ENCODE assay signal across 21 cellular contexts in the genomic region with DNA sequence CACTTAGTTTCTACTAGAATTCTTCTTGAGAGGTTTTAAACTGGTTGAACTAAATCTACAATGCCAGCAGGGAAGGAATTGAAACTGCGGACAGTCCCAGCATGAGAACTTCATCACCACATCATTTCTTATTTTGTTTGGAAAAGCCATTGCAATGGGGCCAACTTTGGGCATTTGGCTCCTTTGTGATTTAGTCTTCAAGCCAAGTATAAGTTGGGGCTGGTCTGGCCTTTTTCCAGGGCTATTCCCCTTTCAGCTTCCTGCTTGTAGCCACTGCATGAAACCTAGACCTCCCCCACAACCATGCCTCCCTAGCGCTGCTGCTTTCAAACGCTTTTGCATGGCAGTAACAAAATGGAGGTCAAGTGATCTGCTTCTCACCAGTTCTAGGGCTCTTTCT.
A peak's percentile ranks its signal among the peaks of the same experiment; 100 is the strongest.
DNase-seq lines count a peak whose midpoint lies in the region; ATAC-seq and TF ChIP-seq lines count a peak whose summit lies in the region.
"Had no signal": no experiment of that assay in that cellular context is flagged by ENCODE, and none has a peak within 500 bp of the region (broad histone marks: within the 10 kb centered on the region; RNA-seq: fewer than 3 reads in every experiment).

No MANE protein-coding gene starts in this region.

- dilution Hi-C loops in IMR-90 (cut with HindIII; ENCODE audit: low sequenced_read_pairs, unreplicated experiment) = no loop called here

- peaks cover 3% of the 10 kb centered on the region for H3K9me1 ChIP-seq in IMR-90 (ENCODE audit: insufficient read depth, low read length)

- no peak overlapping the region for H2AFZ ChIP-seq in IMR-90 (replicated peaks; ENCODE audit: low read length, poor library complexity)
- H2AFZ ChIP-seq: GM23248 had no signal

- CTCF ChIA-PET in IMR-90 (lab: Yijun Ruan, JAX) = no interaction called here
- CTCF ChIA-PET in activated CD4-positive, alpha-beta memory T cell treated with anti-CD3 and anti-CD28 coated beads, Interleukin-2, amount 10 ng/mL, durations not matched to agents 7 days and 5 days (lab: Charles Lee) = interaction anchor here (1.3 kb wide), 1 partner anchor 141 kb away, joined by 4 read pairs; no protein-coding TSS in a partner anchor

- peaks cover 5% of the 10 kb centered on the region for H3K4me1 ChIP-seq in CD4-positive, CD25-positive, alpha-beta regulatory T cell (ENCODE audit: control insufficient read depth, insufficient read depth, low read length, poor library complexity, severe bottlenecking)
- peaks cover 12% of the 10 kb centered on the region for H3K4me1 ChIP-seq in IMR-90 (ENCODE audit: control insufficient read depth, insufficient read depth, low read length)
- H3K4me1 ChIP-seq: BE2C; BLaER1 treated with 17β-estradiol and CSF1 and Interleukin-3, amounts not matched to agents 10 nM and 100 nM had no signal

- no peaks in the 10 kb centered on the region for H3K36me3 ChIP-seq in CD4-positive, CD25-positive, alpha-beta regulatory T cell (ENCODE audit: control insufficient read depth, insufficient read depth, low read length)
- H3K36me3 ChIP-seq in IMR-90 (ENCODE audit: control insufficient read depth, insufficient read depth, low read length) = 0 out of 2 replicates have a peak, but pooled peaks cover 4% of the 10 kb centered on the region
- H3K36me3 ChIP-seq: BE2C had no signal

- no peaks in the 10 kb centered on the region for H3K9me3 ChIP-seq in CD4-positive, CD25-positive, alpha-beta regulatory T cell (ENCODE audit: control insufficient read depth in 2 of 2, low read length in 2 of 2)
- no peaks in the 10 kb centered on the region for H3K9me3 ChIP-seq in IMR-90 (ENCODE audit: control insufficient read depth, insufficient read depth, low read length)
- H3K9me3 ChIP-seq: BE2C; BLaER1 treated with 17β-estradiol and CSF1 and Interleukin-3, amounts not matched to agents 10 nM and 100 nM had no signal

- H3K23ac ChIP-seq in IMR-90 (ENCODE audit: low read depth, low read length) = no peak overlapping the region

- no peak overlapping the region for H2AK9ac ChIP-seq in IMR-90 (replicated peaks; ENCODE audit: low read depth, low read length, poor library complexity)

- peak overlapping the region; percentile 65; the same call in 1 of the 2 replicates for H2BK20ac ChIP-seq in IMR-90 (ENCODE audit: low read depth, low read length)

- H3K27ac ChIP-seq in CD4-positive, CD25-positive, alpha-beta regulatory T cell (ENCODE audit: insufficient read depth, low read length, poor library complexity, severe bottlenecking) = no peak overlapping the region
- H3K27ac ChIP-seq in IMR-90 (ENCODE audit: insufficient read depth, low read length) = no peak overlapping the region
- H3K27ac ChIP-seq: 22Rv1; BLaER1 treated with 17β-estradiol and CSF1 and Interleukin-3, amounts not matched to agents 10 nM and 100 nM; GM23248 had no signal

- DNase-seq in CD4-positive, CD25-positive, alpha-beta regulatory T cell = no peak
- DNase-seq in IMR-90 = no peak
- DNase-seq in central memory CD8-positive, alpha-beta T cell (ENCODE audit: low spot score in 2 of 2) = no peak
- no peak for DNase-seq in activated CD4-positive, alpha-beta memory T cell treated with anti-CD3 and anti-CD28 coated beads, Interleukin-2, amount 10 ng/mL, durations not matched to agents 7 days and 5 days
- DNase-seq: AML-193; BE2C; CD8-positive, alpha-beta T cell; DMS 273 treated with DMSO at 0.1 percent for 48 hours; DMS53; DMS79 treated with DMSO at 0.1 percent for 48 hours; GF-D8; GM23248; H7; HCEC 1CT had no signal

- no peak for TF ChIP-seq RAD21 in IMR-90 (IDR thresholded peaks at IDR 0.05; ENCODE audit: low read length)

- no peak overlapping the region for H4K91ac ChIP-seq in IMR-90 (ENCODE audit: insufficient read depth, low read depth, low read length)

- no TSS peak for BruUV-seq in IMR-90 (replicated peaks; lab: Mats Ljungman, UMichigan)

- TF ChIP-seq CTCF in IMR-90 (conservative IDR thresholded peaks at IDR 0.05; ENCODE audit: low read depth, low read length) (no peak), nephron (IDR thresholded peaks at IDR 0.05; ENCODE audit: unreplicated experiment in 3 of 3) (no peak)

- H3K4me2 ChIP-seq in IMR-90 (ENCODE audit: low read depth, low read length) = no peak overlapping the region
- H3K4me2 ChIP-seq: BLaER1 treated with 17β-estradiol and CSF1 and Interleukin-3, amounts not matched to agents 10 nM and 100 nM had no signal

- no peaks in the 10 kb centered on the region for H3K79me1 ChIP-seq in IMR-90 (ENCODE audit: low read depth in 1 of 2, low read length in 2 of 2)

- peaks cover 43% of the 10 kb centered on the region for H3K36me3 Mint-ChIP-seq in CD4-positive, CD25-positive, alpha-beta regulatory T cell
- H3K36me3 Mint-ChIP-seq in central memory CD8-positive, alpha-beta T cell (ENCODE audit: insufficient read depth) = peaks cover 3% of the 10 kb centered on the region
- peaks cover 31% of the 10 kb centered on the region for H3K36me3 Mint-ChIP-seq in nephron (ENCODE audit: low read depth)
- peaks cover 25% of the 10 kb centered on the region for H3K36me3 Mint-ChIP-seq in activated CD4-positive, alpha-beta memory T cell treated with anti-CD3 and anti-CD28 coated beads, Interleukin-2, amount 10 ng/mL, durations not matched to agents 7 days and 5 days (ENCODE audit: low read depth)

- intact Hi-C loops in IMR-90 (cut with micrococcal nuclease) = no loop called here

- no peaks in the 10 kb centered on the region for H3K27me3 ChIP-seq in CD4-positive, CD25-positive, alpha-beta regulatory T cell (ENCODE audit: control insufficient read depth, insufficient read depth, low read length)
- no peaks in the 10 kb centered on the region for H3K27me3 ChIP-seq in IMR-90 (ENCODE audit: control insufficient read depth, insufficient read depth, low read length)
- H3K27me3 ChIP-seq: BE2C; BLaER1 treated with 17β-estradiol and CSF1 and Interleukin-3, amounts not matched to agents 10 nM and 100 nM had no signal

- no peaks in the 10 kb centered on the region for H4K20me1 ChIP-seq in IMR-90 (ENCODE audit: insufficient read depth, low read length)
- H4K20me1 ChIP-seq: BLaER1 treated with 17β-estradiol and CSF1 and Interleukin-3, amounts not matched to agents 10 nM and 100 nM had no signal

- no peak overlapping the region for H4K5ac ChIP-seq in IMR-90 (ENCODE audit: low read depth, low read length)

- peak overlapping the region; percentile 20; the same call in 1 of the 3 replicates for H2BK15ac ChIP-seq in IMR-90 (ENCODE audit: low read depth, low read length)

- no peak overlapping the region for H3K4me3 Mint-ChIP-seq in CD4-positive, CD25-positive, alpha-beta regulatory T cell
- H3K4me3 Mint-ChIP-seq in central memory CD8-positive, alpha-beta T cell = no peak overlapping the region
- H3K4me3 Mint-ChIP-seq in nephron = no peak overlapping the region
- H3K4me3 Mint-ChIP-seq in activated CD4-positive, alpha-beta memory T cell treated with anti-CD3 and anti-CD28 coated beads, Interleukin-2, amount 10 ng/mL, durations not matched to agents 7 days and 5 days = no peak overlapping the region
- H3K4me3 Mint-ChIP-seq: CD14-positive monocyte; CD8-positive, alpha-beta T cell had no signal

- no peak for TF ChIP-seq POLR2A in IMR-90 (IDR thresholded peaks at IDR 0.05; ENCODE audit: low read depth, low read length)

- no peak overlapping the region for H2BK5ac ChIP-seq in IMR-90 (ENCODE audit: low read depth, low read length, poor library complexity, severe bottlenecking)

- H3K27ac Mint-ChIP-seq in CD4-positive, CD25-positive, alpha-beta regulatory T cell = peak overlapping the region in 2 of 3 donors; percentile 13 to 63
- peak overlapping the region; percentile 13 for H3K27ac Mint-ChIP-seq in central memory CD8-positive, alpha-beta T cell (ENCODE audit: low read depth)
- H3K27ac Mint-ChIP-seq in nephron = peak overlapping the region in 2 of 3 experiments; percentile 51 to 87
- H3K27ac Mint-ChIP-seq in activated CD4-positive, alpha-beta memory T cell treated with anti-CD3 and anti-CD28 coated beads, Interleukin-2, amount 10 ng/mL, durations not matched to agents 7 days and 5 days = no peak overlapping the region
- H3K27ac Mint-ChIP-seq: CD14-positive monocyte; CD8-positive, alpha-beta T cell had no signal

- peak overlapping the region; percentile 25 for H3K14ac ChIP-seq in IMR-90 (replicated peaks; ENCODE audit: low read depth, low read length)

- peak overlapping the region; percentile 25; the same call in 1 of the 2 replicates for H3K4ac ChIP-seq in IMR-90 (ENCODE audit: low read depth, low read length)

- H3K4me3 ChIP-seq in CD4-positive, CD25-positive, alpha-beta regulatory T cell (ENCODE audit: low read depth, low read length) = no peak overlapping the region
- no peak overlapping the region for H3K4me3 ChIP-seq in IMR-90 (ENCODE audit: insufficient read depth, low read depth, low read length)
- H3K4me3 ChIP-seq: BLaER1 treated with 17β-estradiol and CSF1 and Interleukin-3, amounts not matched to agents 10 nM and 100 nM; GM23248 had no signal

- H3K27me3 Mint-ChIP-seq in CD4-positive, CD25-positive, alpha-beta regulatory T cell = no peaks in the 10 kb centered on the region
- H3K27me3 Mint-ChIP-seq in central memory CD8-positive, alpha-beta T cell = no peaks in the 10 kb centered on the region
- no peaks in the 10 kb centered on the region for H3K27me3 Mint-ChIP-seq in nephron (ENCODE audit: low read depth)
- no peaks in the 10 kb centered on the region for H3K27me3 Mint-ChIP-seq in activated CD4-positive, alpha-beta memory T cell treated with anti-CD3 and anti-CD28 coated beads, Interleukin-2, amount 10 ng/mL, durations not matched to agents 7 days and 5 days

- POLR2A ChIA-PET in IMR-90 (lab: Charles Lee; ENCODE audit: unreplicated experiment) = no interaction called here
- POLR2A ChIA-PET in activated CD4-positive, alpha-beta memory T cell treated with anti-CD3 and anti-CD28 coated beads, Interleukin-2, amount 10 ng/mL, durations not matched to agents 7 days and 5 days (lab: Charles Lee) = no interaction called here

- no peak overlapping the region for H3K9ac ChIP-seq in IMR-90 (ENCODE audit: low read depth, low read length)
- H3K9ac ChIP-seq: BLaER1 treated with 17β-estradiol and CSF1 and Interleukin-3, amounts not matched to agents 10 nM and 100 nM; GM23248 had no signal

- no peak for ATAC-seq in CD4-positive, CD25-positive, alpha-beta regulatory T cell (ENCODE audit: low read depth in 2 of 2)
- no peak for ATAC-seq in IMR-90 (ENCODE audit: low read depth)
- ATAC-seq in central memory CD8-positive, alpha-beta T cell (replicated peaks; ENCODE audit: extremely low read depth, poor library complexity, severe bottlenecking) = no peak
- no peak for ATAC-seq in GM19023 (IDR thresholded peaks at IDR 0.05; ENCODE audit: unreplicated experiment)
- no peak for ATAC-seq in HG03025 (IDR thresholded peaks at IDR 0.05; ENCODE audit: low FRiP score, unreplicated experiment)
- no peak for ATAC-seq in GM21619 (IDR thresholded peaks at IDR 0.05; ENCODE audit: unreplicated experiment)
- ATAC-seq: CD8-positive, alpha-beta T cell had no signal

- H3K9me3 Mint-ChIP-seq in CD4-positive, CD25-positive, alpha-beta regulatory T cell = peaks cover 0 to 4% (median 0%) of the 10 kb centered on the region in 7 donors
- H3K9me3 Mint-ChIP-seq in central memory CD8-positive, alpha-beta T cell = no peaks in the 10 kb centered on the region
- H3K9me3 Mint-ChIP-seq in nephron = no peaks in the 10 kb centered on the region
- H3K9me3 Mint-ChIP-seq in activated CD4-positive, alpha-beta memory T cell treated with anti-CD3 and anti-CD28 coated beads, Interleukin-2, amount 10 ng/mL, durations not matched to agents 7 days and 5 days = no peaks in the 10 kb centered on the region
- H3K9me3 Mint-ChIP-seq: CD8-positive, alpha-beta T cell had no signal

- H2AK5ac ChIP-seq in IMR-90 (ENCODE audit: low read depth, low read length) = no peak overlapping the region

- no CpG with 5 or more reads among the region's 3 CpGs for WGBS in IMR-90 (ENCODE audit: extremely low coverage in 2 of 2, insufficient read length in 1 of 2), 2 experiments

- H3K18ac ChIP-seq in IMR-90 (ENCODE audit: low read depth, low read length) = peak overlapping the region; percentile 27

- 0 out of 2 replicates have a peak overlapping the region, but pooled peaks have one; percentile 3 for H2BK120ac ChIP-seq in IMR-90 (ENCODE audit: low read depth, low read length)

- no peak overlapping the region for H3K56ac ChIP-seq in IMR-90 (ENCODE audit: extremely low read depth, insufficient read depth, low read length)

- H3K4me1 Mint-ChIP-seq in CD4-positive, CD25-positive, alpha-beta regulatory T cell = peaks cover 7 to 23% (median 14%) of the 10 kb centered on the region in 4 donors
- H3K4me1 Mint-ChIP-seq in central memory CD8-positive, alpha-beta T cell = peaks cover 6% of the 10 kb centered on the region
- peaks cover 15% of the 10 kb centered on the region for H3K4me1 Mint-ChIP-seq in nephron
- peaks cover 13% of the 10 kb centered on the region for H3K4me1 Mint-ChIP-seq in activated CD4-positive, alpha-beta memory T cell treated with anti-CD3 and anti-CD28 coated beads, Interleukin-2, amount 10 ng/mL, durations not matched to agents 7 days and 5 days
- H3K4me1 Mint-ChIP-seq: CD14-positive monocyte had no signal

- in situ Hi-C loops in IMR-90 (cut with MboI; ENCODE audit: low sequenced_read_pairs) = no loop called here

- H4K8ac ChIP-seq in IMR-90 (ENCODE audit: low read depth in 2 of 2, low read length in 2 of 2) = no peak overlapping the region; a peak in 1 of 4 replicates
